In genomic region chr20:64047968-64048401, GRCh38 we compare ENCODE assay signal across 13 cellular contexts. TPM values are rescaled to one million over a fixed set of nuclear protein-coding genes. Genes with fewer than 3 reads are reported as not detected.
DNase-seq lines count a peak whose midpoint lies in the region; ATAC-seq and TF ChIP-seq lines count a peak whose summit lies in the region.
"Had no signal": no experiment of that assay in that cellular context is flagged by ENCODE, and none has a peak within 500 bp of the region (broad histone marks: within the 10 kb centered on the region; RNA-seq: fewer than 3 reads in every experiment).

No MANE protein-coding gene starts in this region.

- WGBS in right cardiac atrium, result 16% methylated on average over 49 of the region's 49 CpGs
- 6 to 7% methylated on average over 49 of the region's 49 CpGs for WGBS in ectodermal cell, 2 experiments

- no peaks in the 10 kb centered on the region for H3K4me1 ChIP-seq in right cardiac atrium (ENCODE audit: control insufficient read depth, insufficient read depth, low read length)
- H3K4me1 ChIP-seq in ectodermal cell (ENCODE audit: control insufficient read depth, insufficient read depth, low read length), result peaks cover 16% of the 10 kb centered on the region

- peaks cover 22% of the 10 kb centered on the region for H3K4me1 Mint-ChIP-seq in nephron progenitor cell

- peaks cover 84% of the 10 kb centered on the region for H3K27me3 Mint-ChIP-seq in nephron progenitor cell (ENCODE audit: low read depth, poor library complexity)

- intact Hi-C loops in right cardiac atrium (cut with DNase I), result no loop called here
- intact Hi-C loops in left ventricle myocardium superior (cut with micrococcal nuclease), result no loop called here

- H3K4me3 ChIP-seq in right cardiac atrium (ENCODE audit: low read length) (peak overlapping the region; percentile 53), ectodermal cell (ENCODE audit: insufficient read depth, low read depth, low read length) (peak overlapping the region; percentile 12)

- H3K27ac Mint-ChIP-seq in nephron progenitor cell, result no peak overlapping the region
- H3K27ac Mint-ChIP-seq in activated naive CD4-positive, alpha-beta T cell treated with anti-CD3 and anti-CD28 coated beads, Interleukin-2, amount 50 U/mL, for 72 hours, result no peak overlapping the region

- TF ChIP-seq CTCF in nephron progenitor cell (IDR thresholded peaks at IDR 0.05), result no peak

- H3K36me3 ChIP-seq in ectodermal cell (ENCODE audit: control insufficient read depth, insufficient read depth, low read length), result no peaks in the 10 kb centered on the region

- H3K27me3 ChIP-seq in right cardiac atrium (ENCODE audit: control insufficient read depth, insufficient read depth) (no peaks in the 10 kb centered on the region), ectodermal cell (ENCODE audit: control insufficient read depth, insufficient read depth, low read length, poor library complexity, severe bottlenecking) (peaks cover 95% of the 10 kb centered on the region)

- no peak for ATAC-seq in right cardiac atrium
- no peak for ATAC-seq in left ventricle myocardium superior
- ATAC-seq in HG02970 (IDR thresholded peaks at IDR 0.05; ENCODE audit: low FRiP score, unreplicated experiment), result no peak
- no peak for ATAC-seq in activated naive CD4-positive, alpha-beta T cell treated with anti-CD3 and anti-CD28 coated beads, Interleukin-2, amount 50 U/mL, for 72 hours
- no peak for ATAC-seq in GM18502 (IDR thresholded peaks at IDR 0.05; ENCODE audit: poor library complexity, unreplicated experiment)
- ATAC-seq: naive thymus-derived CD4-positive, alpha-beta T cell; stimulated activated naive CD8-positive, alpha-beta T cell treated with anti-CD3 and anti-CD28 coated beads, Interleukin-15, Interleukin-2, amounts not matched to agents 100 U/mL and 50 U/mL, for 24 hours had no signal

- H3K36me3 Mint-ChIP-seq in nephron progenitor cell (ENCODE audit: low read depth), result no peaks in the 10 kb centered on the region
- H3K36me3 Mint-ChIP-seq in activated naive CD4-positive, alpha-beta T cell treated with anti-CD3 and anti-CD28 coated beads, Interleukin-2, amount 50 U/mL, for 72 hours, result no peaks in the 10 kb centered on the region
- H3K36me3 Mint-ChIP-seq: naive thymus-derived CD4-positive, alpha-beta T cell had no signal

- H3K27ac ChIP-seq in right cardiac atrium (ENCODE audit: low read length), result peak overlapping the region; percentile 43
- H3K27ac ChIP-seq in ectodermal cell (ENCODE audit: insufficient read depth, low read depth, low read length, poor library complexity, severe bottlenecking), result no peak overlapping the region

- H3K9me3 Mint-ChIP-seq in nephron progenitor cell, result no peaks in the 10 kb centered on the region
- H3K9me3 Mint-ChIP-seq in activated naive CD4-positive, alpha-beta T cell treated with anti-CD3 and anti-CD28 coated beads, Interleukin-2, amount 50 U/mL, for 72 hours, result no peaks in the 10 kb centered on the region
- H3K9me3 Mint-ChIP-seq: naive thymus-derived CD4-positive, alpha-beta T cell had no signal

- H3K9me3 ChIP-seq in right cardiac atrium (ENCODE audit: control insufficient read depth, low read length), result no peaks in the 10 kb centered on the region
- H3K9me3 ChIP-seq in ectodermal cell (ENCODE audit: control insufficient read depth, low read length), result no peaks in the 10 kb centered on the region

- DNase-seq in right cardiac atrium, result no peak
- DNase-seq in left ventricle myocardium superior, result no peak
- DNase-seq in nephron progenitor cell, result peak; percentile 56
- DNase-seq in pons (ENCODE audit: low spot score), result no peak
- DNase-seq in activated naive CD4-positive, alpha-beta T cell treated with anti-CD3 and anti-CD28 coated beads, Interleukin-2, amount 50 U/mL, for 72 hours (ENCODE audit: low spot score in 2 of 2), result no peak
- DNase-seq: hippocampal formation; MV-4-11; naive thymus-derived CD4-positive, alpha-beta T cell; stimulated activated naive CD8-positive, alpha-beta T cell treated with anti-CD3 and anti-CD28 coated beads, Interleukin-15, Interleukin-2, amounts not matched to agents 100 U/mL and 50 U/mL, for 24 hours; SW 1271 had no signal

- peak overlapping the region; percentile 28 for H3K4me3 Mint-ChIP-seq in nephron progenitor cell

RNA-seq across cellular contexts. Expression of gene SOX18, which starts 1.5 kb away (rescaled TPM):
- 10 to 100 TPM; 28.7 to 42.1 (median 41.1) TPM for total RNA-seq in right cardiac atrium
- 26.8 TPM for polyA plus RNA-seq in right cardiac atrium
- 36.8 TPM for total RNA-seq in left ventricle myocardium superior
- 0.20 TPM for polyA plus RNA-seq in ectodermal cell (2013, experiment 1 of 4)
- 0.16 TPM for polyA plus RNA-seq in ectodermal cell (2013, experiment 2 of 4)
- 0.16 TPM for polyA plus RNA-seq in ectodermal cell (2013, experiment 3 of 4)
- 0.20 TPM for polyA plus RNA-seq in ectodermal cell (2013, experiment 4 of 4)
- 1 to 10 TPM in 1 of 2 donors, under 1 TPM in 1; 0.39 to 1.4 TPM for total RNA-seq in activated naive CD4-positive, alpha-beta T cell treated with anti-CD3 and anti-CD28 coated beads, Interleukin-2, amount 50 U/mL, for 72 hours
- polyA plus RNA-seq: naive thymus-derived CD4-positive, alpha-beta T cell had no signal

RNA-seq across cellular contexts. Expression of gene C20orf204, which starts 12.0 kb away (rescaled TPM):
- under 1 TPM; 0.21 to 0.82 (median 0.49) TPM for total RNA-seq in right cardiac atrium
- 0.36 TPM for polyA plus RNA-seq in right cardiac atrium
- total RNA-seq in left ventricle myocardium superior, result 0.35 TPM
- polyA plus RNA-seq in ectodermal cell (2013, experiment 1 of 4), result 0.94 TPM
- polyA plus RNA-seq in ectodermal cell (2013, experiment 2 of 4), result 1.0 TPM
- polyA plus RNA-seq in ectodermal cell (2013, experiment 3 of 4), result 0.59 TPM
- 0.69 TPM for polyA plus RNA-seq in ectodermal cell (2013, experiment 4 of 4)
- total RNA-seq in activated naive CD4-positive, alpha-beta T cell treated with anti-CD3 and anti-CD28 coated beads, Interleukin-2, amount 50 U/mL, for 72 hours, result 10 to 100 TPM; 14.2 to 18.8 TPM

RNA-seq across cellular contexts. Expression of gene TCEA2, which starts 15.0 kb away (rescaled TPM):
- 10 to 100 TPM; 46.3 to 52.0 (median 50.0) TPM for total RNA-seq in right cardiac atrium
- polyA plus RNA-seq in right cardiac atrium, result 38.3 TPM
- total RNA-seq in left ventricle myocardium superior, result 35.6 TPM
- polyA plus RNA-seq in ectodermal cell (2013, experiment 1 of 4), result 83.8 TPM
- polyA plus RNA-seq in ectodermal cell (2013, experiment 2 of 4), result 79.4 TPM
- polyA plus RNA-seq in ectodermal cell (2013, experiment 3 of 4), result 76.7 TPM
- polyA plus RNA-seq in ectodermal cell (2013, experiment 4 of 4), result 95.2 TPM
- 10 to 100 TPM; 21.9 to 79.3 TPM for total RNA-seq in activated naive CD4-positive, alpha-beta T cell treated with anti-CD3 and anti-CD28 coated beads, Interleukin-2, amount 50 U/mL, for 72 hours

RNA-seq across cellular contexts. Expression of gene RGS19, which starts 31.3 kb away (rescaled TPM):
- total RNA-seq in right cardiac atrium (1 to 10 TPM; 6.3 to 9.1 (median 8.3) TPM), left ventricle myocardium superior (5.4 TPM)
- polyA plus RNA-seq in right cardiac atrium, result 5.8 TPM
- polyA plus RNA-seq in ectodermal cell (2013, experiment 1 of 4), result 11.5 TPM
- polyA plus RNA-seq in ectodermal cell (2013, experiment 2 of 4), result 9.4 TPM
- 8.2 TPM for polyA plus RNA-seq in ectodermal cell (2013, experiment 3 of 4)
- 9.6 TPM for polyA plus RNA-seq in ectodermal cell (2013, experiment 4 of 4)
- 10 to 100 TPM; 21.5 to 47.8 TPM for total RNA-seq in activated naive CD4-positive, alpha-beta T cell treated with anti-CD3 and anti-CD28 coated beads, Interleukin-2, amount 50 U/mL, for 72 hours

RNA-seq across cellular contexts. Expression of gene OPRL1, which starts 31.9 kb away (rescaled TPM):
- total RNA-seq in right cardiac atrium, result 1 to 10 TPM in 2 of 4 donors, under 1 TPM in 2; 0.50 to 1.3 (median 1.1) TPM
- polyA plus RNA-seq in right cardiac atrium, result 0.81 TPM
- 0.27 TPM for total RNA-seq in left ventricle myocardium superior
- polyA plus RNA-seq in ectodermal cell (2013, experiment 1 of 4), result 2.6 TPM
- polyA plus RNA-seq in ectodermal cell (2013, experiment 2 of 4), result 3.1 TPM
- 2.3 TPM for polyA plus RNA-seq in ectodermal cell (2013, experiment 3 of 4)
- 3.2 TPM for polyA plus RNA-seq in ectodermal cell (2013, experiment 4 of 4)
- 1 to 10 TPM in 1 of 2 donors, under 1 TPM in 1; 0.32 to 1.2 TPM for total RNA-seq in activated naive CD4-positive, alpha-beta T cell treated with anti-CD3 and anti-CD28 coated beads, Interleukin-2, amount 50 U/mL, for 72 hours

Comparison
In these comparisons a context has a peak if more than half of its experiments do, and no peak if none do; other contexts are left out.
1. RNA of gene SOX18, which starts 1.5 kb away (total RNA-seq): 28.7 to 42.1 TPM in right cardiac atrium and 36.8 TPM in left ventricle myocardium superior (single experiment); 0.39 to 1.4 TPM in activated naive CD4-positive, alpha-beta T cell treated with anti-CD3 and anti-CD28 coated beads, Interleukin-2, amount 50 U/mL, for 72 hours; every median in the first group is over 10 times any median in the second.
2. RNA of gene C20orf204, which starts 12.0 kb away (total RNA-seq): 14.2 to 18.8 TPM in activated naive CD4-positive, alpha-beta T cell treated with anti-CD3 and anti-CD28 coated beads, Interleukin-2, amount 50 U/mL, for 72 hours; 0.21 to 0.82 TPM in right cardiac atrium and 0.35 TPM in left ventricle myocardium superior (single experiment); every median in the first group is over 4 times any median in the second.